Comparison of ENCODE assay signal across 31 cellular contexts in the genomic region with DNA sequence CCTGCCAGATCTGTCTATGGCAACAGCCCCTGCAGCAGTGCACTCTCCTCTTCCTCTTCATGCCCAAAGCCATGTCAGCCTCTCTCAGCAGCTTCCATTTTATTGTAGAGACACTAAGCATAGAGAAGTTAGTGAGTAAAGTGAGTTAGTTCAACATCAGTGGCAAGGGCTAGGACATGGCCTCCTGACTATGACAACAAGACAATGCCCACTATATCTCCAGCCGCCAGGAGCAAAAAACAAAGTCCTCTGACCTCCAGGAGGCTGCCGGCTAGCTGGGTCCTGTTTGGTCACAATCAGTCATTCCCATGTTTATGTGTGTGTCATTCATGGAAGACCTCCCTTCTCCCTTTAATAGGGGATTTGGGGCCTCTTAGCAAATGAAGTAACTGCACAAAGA. TPM values are rescaled to one million over a fixed set of nuclear protein-coding genes. Genes with fewer than 3 reads are reported as not detected.
"Had no signal": no experiment of that assay in that cellular context is flagged by ENCODE, and none has a peak within 500 bp of the region (broad histone marks: within the 10 kb centered on the region; RNA-seq: fewer than 3 reads in every experiment).

No MANE protein-coding gene starts in this region.

- H3K36me3 Mint-ChIP-seq: activated naive CD8-positive, alpha-beta T cell; brain had no signal

- H3K4me1 Mint-ChIP-seq: activated CD4-positive, alpha-beta memory T cell treated with anti-CD3 and anti-CD28 coated beads, Interleukin-2, amount 10 ng/mL, durations not matched to agents 7 days and 5 days; activated T-helper 17 cell treated with anti-CD3 and anti-CD28 coated beads, Interleukin-2, amount 50 U/mL, for 72 hours; brain had no signal

- H3K4me3 ChIP-seq: SJCRH30 had no signal

- ATAC-seq: activated T-helper 17 cell treated with anti-CD3 and anti-CD28 coated beads, Interleukin-2, amount 50 U/mL, for 72 hours; Panc1 had no signal

- H3K27ac Mint-ChIP-seq: activated CD4-positive, alpha-beta memory T cell treated with anti-CD3 and anti-CD28 coated beads, Interleukin-2, amount 10 ng/mL, durations not matched to agents 7 days and 5 days; activated naive CD4-positive, alpha-beta T cell treated with anti-CD3 and anti-CD28 coated beads for 36 hours; activated naive CD8-positive, alpha-beta T cell; activated T-helper 17 cell treated with anti-CD3 and anti-CD28 coated beads, Interleukin-2, amount 50 U/mL, for 72 hours had no signal

- H3K4me3 Mint-ChIP-seq: activated CD4-positive, alpha-beta memory T cell treated with anti-CD3 and anti-CD28 coated beads, Interleukin-2, amount 10 ng/mL, durations not matched to agents 7 days and 5 days; activated naive CD4-positive, alpha-beta T cell treated with anti-CD3 and anti-CD28 coated beads for 36 hours; activated naive CD8-positive, alpha-beta T cell; activated T-helper 17 cell treated with anti-CD3 and anti-CD28 coated beads, Interleukin-2, amount 50 U/mL, for 72 hours; brain had no signal

- H3K36me3 ChIP-seq: SJCRH30 had no signal

- H3K9me3 Mint-ChIP-seq: activated CD4-positive, alpha-beta memory T cell treated with anti-CD3 and anti-CD28 coated beads, Interleukin-2, amount 10 ng/mL, durations not matched to agents 7 days and 5 days; activated naive CD4-positive, alpha-beta T cell treated with anti-CD3 and anti-CD28 coated beads for 36 hours; activated T-helper 17 cell treated with anti-CD3 and anti-CD28 coated beads, Interleukin-2, amount 50 U/mL, for 72 hours; brain had no signal

- H3K9me2 ChIP-seq: SK-N-SH had no signal

- H3K9me3 ChIP-seq: SJCRH30, SK-N-SH had no signal

- H3K27me3 ChIP-seq: SJCRH30 had no signal

- H3K27ac ChIP-seq: KMS-11, RWPE1, SJCRH30, VCaP had no signal

- H3K4me2 ChIP-seq: KMS-11, SK-N-SH had no signal

- DNase-seq: activated CD4-positive, alpha-beta memory T cell treated with anti-CD3 and anti-CD28 coated beads, Interleukin-2, amount 10 ng/mL, durations not matched to agents 7 days and 5 days; activated CD4-positive, alpha-beta T cell treated with anti-CD3 and anti-CD28 coated beads, Interleukin-2, amount 50 U/mL, for 1 hour; activated CD4-positive, CD25-positive, alpha-beta regulatory T cell; activated gamma-delta T cell; activated naive CD4-positive, alpha-beta T cell treated with anti-CD3 and anti-CD28 coated beads for 36 hours; activated T-cell treated with anti-CD3 and anti-CD28 coated beads for 4 hours; activated T-cell treated with anti-CD3 and anti-CD28 coated beads, Interleukin-2, amount 50 U/mL, for 48 hours; amygdala; MV-4-11; NCI-H1092 treated with DMSO at 0.1 percent for 48 hours; NCI-H1436; NCI-H1694 treated with DMSO at 0.1 percent for 48 hours; NCI-H2029 treated with DMSO at 0.1 percent for 48 hours; NCI-H345; NCI-H510A; NCI-H526 treated with DMSO at 0.1 percent for 48 hours; NCI-H82; Right ventricle myocardium superior; SJCRH30; SK-N-SH; T-helper 1 cell had no signal

RNA-seq across cellular contexts. Expression of a gene that starts 14.9 kb away (rescaled TPM):
- total RNA-seq: astrocyte, MCF 10A, OCI-LY7, SJCRH30 had no signal
